Comparison of ENCODE assay signal across 2 cellular contexts in the genomic region with DNA sequence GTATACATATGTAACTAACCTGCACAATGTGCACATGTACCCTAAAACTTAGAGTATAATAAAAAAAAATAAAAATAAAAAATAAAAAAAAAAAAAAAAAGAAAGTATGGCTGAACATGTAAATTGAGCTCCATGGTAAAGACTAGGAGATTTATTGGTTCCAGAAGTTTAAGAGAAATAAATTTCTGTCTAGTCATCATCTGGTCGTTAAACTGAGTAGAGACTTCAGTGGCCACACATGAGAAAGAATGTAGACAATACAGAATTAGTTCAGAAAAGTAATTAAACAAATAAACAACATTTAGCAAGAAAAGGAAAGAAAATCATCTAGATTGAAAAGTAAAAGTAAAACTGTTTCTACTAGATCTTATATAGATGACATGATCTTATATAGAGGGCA.
A peak's percentile ranks its signal among the peaks of the same experiment; 100 is the strongest.
TF ChIP-seq lines count a peak whose summit lies in the region.

No MANE protein-coding gene starts in this region.

TF ChIP-seq in HepG2, 621 proteins besides CTCF, POLR2A, EP300 and RAD21:
- TF ChIP-seq AGO2 (optimal IDR thresholded peaks at IDR 0.05; ENCODE audit: low read depth, low read length) (no peak), SMARCC2 (IDR thresholded peaks at IDR 0.05) (no peak), ZNF850 (CRISPR knock-in tag; conservative IDR thresholded peaks at IDR 0.05) (no peak), SRY (CRISPR knock-in tag; IDR thresholded peaks at IDR 0.05) (no peak), ZNF629 (CRISPR knock-in tag; conservative IDR thresholded peaks at IDR 0.05) (no peak), SIX4 (CRISPR knock-in tag; IDR thresholded peaks at IDR 0.05) (no peak), NFE2L2 (IDR thresholded peaks at IDR 0.05; ENCODE audit: low read length) (0 out of 2 replicates have a peak, but pooled peaks have one; percentile 21), SALL2 (CRISPR knock-in tag; IDR thresholded peaks at IDR 0.05) (no peak), ZFP82 (CRISPR knock-in tag; IDR thresholded peaks at IDR 0.05; ENCODE audit: borderline replicate concordance) (no peak), ZNF296 (CRISPR knock-in tag; conservative IDR thresholded peaks at IDR 0.05) (no peak), MAFK (conservative IDR thresholded peaks at IDR 0.05 in 1 of 2, IDR thresholded peaks at IDR 0.05 in 1 of 2; ENCODE audit: low read length in 2 of 2) (peak; percentile 60 to 72; a peak in 3 of 4 replicates), MAFF (IDR thresholded peaks at IDR 0.05; ENCODE audit: low read depth, low read length) (peak; percentile 57; the same call in 1 of the 2 replicates), KDM6A (CRISPR knock-in tag; IDR thresholded peaks at IDR 0.05; ENCODE audit: low read depth) (no peak)

TF ChIP-seq in K562, 482 proteins besides CTCF, POLR2A, EP300 and RAD21:
- TF ChIP-seq HIVEP1 (CRISPR knock-in tag; IDR thresholded peaks at IDR 0.05) (no peak), MAFG (tag; conservative IDR thresholded peaks at IDR 0.05) (peak; percentile 85), NFE2 (IDR thresholded peaks at IDR 0.05; ENCODE audit: low read depth) (peak; percentile 75), FOXK1 (CRISPR knock-in tag; IDR thresholded peaks at IDR 0.05; ENCODE audit: borderline replicate concordance) (no peak), NFE2L1 (tag; IDR thresholded peaks at IDR 0.05; ENCODE audit: borderline replicate concordance, low read depth) (peak; percentile 38; the same call in 1 of the 2 replicates), LARP7 (IDR thresholded peaks at IDR 0.05) (no peak), NBN (IDR thresholded peaks at IDR 0.05; ENCODE audit: low read depth) (no peak), MAFK (IDR thresholded peaks at IDR 0.05; ENCODE audit: low read length) (peak; percentile 54; the same call in 1 of the 2 replicates), C11orf30 (IDR thresholded peaks at IDR 0.05; ENCODE audit: low read depth) (peak; percentile 82), MEIS2 (IDR thresholded peaks at IDR 0.05; ENCODE audit: partially characterized antibody) (no peak), MAFF (IDR thresholded peaks at IDR 0.05; ENCODE audit: low read length) (peak; percentile 72), ZNF184 (CRISPR knock-in tag; IDR thresholded peaks at IDR 0.05) (no peak), ZNF764 (CRISPR knock-in tag; IDR thresholded peaks at IDR 0.05; ENCODE audit: low read depth) (no peak), ZNF316 (IDR thresholded peaks at IDR 0.05) (peak; percentile 92)
- TF ChIP-seq, protein P1, sequence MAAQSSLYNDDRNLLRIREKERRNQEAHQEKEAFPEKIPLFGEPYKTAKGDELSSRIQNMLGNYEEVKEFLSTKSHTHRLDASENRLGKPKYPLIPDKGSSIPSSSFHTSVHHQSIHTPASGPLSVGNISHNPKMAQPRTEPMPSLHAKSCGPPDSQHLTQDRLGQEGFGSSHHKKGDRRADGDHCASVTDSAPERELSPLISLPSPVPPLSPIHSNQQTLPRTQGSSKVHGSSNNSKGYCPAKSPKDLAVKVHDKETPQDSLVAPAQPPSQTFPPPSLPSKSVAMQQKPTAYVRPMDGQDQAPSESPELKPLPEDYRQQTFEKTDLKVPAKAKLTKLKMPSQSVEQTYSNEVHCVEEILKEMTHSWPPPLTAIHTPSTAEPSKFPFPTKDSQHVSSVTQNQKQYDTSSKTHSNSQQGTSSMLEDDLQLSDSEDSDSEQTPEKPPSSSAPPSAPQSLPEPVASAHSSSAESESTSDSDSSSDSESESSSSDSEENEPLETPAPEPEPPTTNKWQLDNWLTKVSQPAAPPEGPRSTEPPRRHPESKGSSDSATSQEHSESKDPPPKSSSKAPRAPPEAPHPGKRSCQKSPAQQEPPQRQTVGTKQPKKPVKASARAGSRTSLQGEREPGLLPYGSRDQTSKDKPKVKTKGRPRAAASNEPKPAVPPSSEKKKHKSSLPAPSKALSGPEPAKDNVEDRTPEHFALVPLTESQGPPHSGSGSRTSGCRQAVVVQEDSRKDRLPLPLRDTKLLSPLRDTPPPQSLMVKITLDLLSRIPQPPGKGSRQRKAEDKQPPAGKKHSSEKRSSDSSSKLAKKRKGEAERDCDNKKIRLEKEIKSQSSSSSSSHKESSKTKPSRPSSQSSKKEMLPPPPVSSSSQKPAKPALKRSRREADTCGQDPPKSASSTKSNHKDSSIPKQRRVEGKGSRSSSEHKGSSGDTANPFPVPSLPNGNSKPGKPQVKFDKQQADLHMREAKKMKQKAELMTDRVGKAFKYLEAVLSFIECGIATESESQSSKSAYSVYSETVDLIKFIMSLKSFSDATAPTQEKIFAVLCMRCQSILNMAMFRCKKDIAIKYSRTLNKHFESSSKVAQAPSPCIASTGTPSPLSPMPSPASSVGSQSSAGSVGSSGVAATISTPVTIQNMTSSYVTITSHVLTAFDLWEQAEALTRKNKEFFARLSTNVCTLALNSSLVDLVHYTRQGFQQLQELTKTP (IDR thresholded peaks at IDR 0.05; ENCODE audit: low read depth in 1 of 2, partially characterized antibody in 2 of 2): no peak
- TF ChIP-seq, protein P2, sequence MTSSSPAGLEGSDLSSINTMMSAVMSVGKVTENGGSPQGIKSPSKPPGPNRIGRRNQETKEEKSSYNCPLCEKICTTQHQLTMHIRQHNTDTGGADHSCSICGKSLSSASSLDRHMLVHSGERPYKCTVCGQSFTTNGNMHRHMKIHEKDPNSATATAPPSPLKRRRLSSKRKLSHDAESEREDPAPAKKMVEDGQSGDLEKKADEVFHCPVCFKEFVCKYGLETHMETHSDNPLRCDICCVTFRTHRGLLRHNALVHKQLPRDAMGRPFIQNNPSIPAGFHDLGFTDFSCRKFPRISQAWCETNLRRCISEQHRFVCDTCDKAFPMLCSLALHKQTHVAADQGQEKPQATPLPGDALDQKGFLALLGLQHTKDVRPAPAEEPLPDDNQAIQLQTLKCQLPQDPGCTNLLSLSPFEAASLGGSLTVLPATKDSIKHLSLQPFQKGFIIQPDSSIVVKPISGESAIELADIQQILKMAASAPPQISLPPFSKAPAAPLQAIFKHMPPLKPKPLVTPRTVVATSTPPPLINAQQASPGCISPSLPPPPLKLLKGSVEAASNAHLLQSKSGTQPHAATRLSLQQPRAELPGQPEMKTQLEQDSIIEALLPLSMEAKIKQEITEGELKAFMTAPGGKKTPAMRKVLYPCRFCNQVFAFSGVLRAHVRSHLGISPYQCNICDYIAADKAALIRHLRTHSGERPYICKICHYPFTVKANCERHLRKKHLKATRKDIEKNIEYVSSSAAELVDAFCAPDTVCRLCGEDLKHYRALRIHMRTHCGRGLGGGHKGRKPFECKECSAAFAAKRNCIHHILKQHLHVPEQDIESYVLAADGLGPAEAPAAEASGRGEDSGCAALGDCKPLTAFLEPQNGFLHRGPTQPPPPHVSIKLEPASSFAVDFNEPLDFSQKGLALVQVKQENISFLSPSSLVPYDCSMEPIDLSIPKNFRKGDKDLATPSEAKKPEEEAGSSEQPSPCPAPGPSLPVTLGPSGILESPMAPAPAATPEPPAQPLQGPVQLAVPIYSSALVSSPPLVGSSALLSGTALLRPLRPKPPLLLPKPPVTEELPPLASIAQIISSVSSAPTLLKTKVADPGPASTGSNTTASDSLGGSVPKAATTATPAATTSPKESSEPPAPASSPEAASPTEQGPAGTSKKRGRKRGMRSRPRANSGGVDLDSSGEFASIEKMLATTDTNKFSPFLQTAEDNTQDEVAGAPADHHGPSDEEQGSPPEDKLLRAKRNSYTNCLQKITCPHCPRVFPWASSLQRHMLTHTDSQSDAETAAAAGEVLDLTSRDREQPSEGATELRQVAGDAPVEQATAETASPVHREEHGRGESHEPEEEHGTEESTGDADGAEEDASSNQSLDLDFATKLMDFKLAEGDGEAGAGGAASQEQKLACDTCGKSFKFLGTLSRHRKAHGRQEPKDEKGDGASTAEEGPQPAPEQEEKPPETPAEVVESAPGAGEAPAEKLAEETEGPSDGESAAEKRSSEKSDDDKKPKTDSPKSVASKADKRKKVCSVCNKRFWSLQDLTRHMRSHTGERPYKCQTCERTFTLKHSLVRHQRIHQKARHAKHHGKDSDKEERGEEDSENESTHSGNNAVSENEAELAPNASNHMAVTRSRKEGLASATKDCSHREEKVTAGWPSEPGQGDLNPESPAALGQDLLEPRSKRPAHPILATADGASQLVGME (CRISPR knock-in tag; IDR thresholded peaks at IDR 0.05): no peak
